ENCODE assay signal across 11 cellular contexts in genomic region chr21:34996304-34997081, GRCh38. TPM values are rescaled to one million over a fixed set of nuclear protein-coding genes. Genes with fewer than 3 reads are reported as not detected.
DNase-seq lines count a peak whose midpoint lies in the region; ATAC-seq and TF ChIP-seq lines count a peak whose summit lies in the region.
"Had no signal": no experiment of that assay in that cellular context is flagged by ENCODE, and none has a peak within 500 bp of the region (broad histone marks: within the 10 kb centered on the region; RNA-seq: fewer than 3 reads in every experiment).

No MANE protein-coding gene starts in this region.

- CTCF ChIA-PET in activated CD4-positive, alpha-beta T cell treated with anti-CD3 and anti-CD28 coated beads for 36 hours (lab: Charles Lee) = interaction anchor here (0.9 to 1.4 kb wide), 3 partner anchors 9 to 29 kb away, joined by 3 to 6 read pairs (median 4); no protein-coding TSS in a partner anchor

- peak overlapping the region; percentile 74 for H3K27ac Mint-ChIP-seq in activated CD4-positive, alpha-beta T cell treated with anti-CD3 and anti-CD28 coated beads for 36 hours

- DNase-seq in activated CD4-positive, alpha-beta T cell treated with anti-CD3 and anti-CD28 coated beads for 36 hours = peak; percentile 55
- no peak for DNase-seq in activated CD4-positive, alpha-beta T cell treated with anti-CD3 and anti-CD28 coated beads, Interleukin-2, amount 50 U/mL, for 1 hour
- peak; percentile 55 for DNase-seq in OCI-M1 (lab: John Stamatoyannopoulos, UW)
- peak; percentile 81 for DNase-seq in fibroblast of pulmonary artery (ENCODE audit: low read depth)
- DNase-seq in GDM1 (lab: John Stamatoyannopoulos, UW) = no peak
- DNase-seq: stimulated activated CD8-positive, alpha-beta memory T cell treated with anti-CD3 and anti-CD28 coated beads, Interleukin-4, amount 100 ng/mL, for 48 hours had no signal

- no peak overlapping the region for H3K9ac ChIP-seq in skeletal muscle tissue (ENCODE audit: low read depth in 1 of 3, low read length in 3 of 3)
- H3K9ac ChIP-seq: parathyroid adenoma had no signal

- H3K4me3 Mint-ChIP-seq in activated CD4-positive, alpha-beta T cell treated with anti-CD3 and anti-CD28 coated beads for 36 hours = peak overlapping the region; percentile 13

- H3K27me3 Mint-ChIP-seq in activated CD4-positive, alpha-beta T cell treated with anti-CD3 and anti-CD28 coated beads for 36 hours = no peaks in the 10 kb centered on the region

- H3K4me1 ChIP-seq in skeletal muscle tissue (ENCODE audit: control insufficient read depth in 3 of 3, insufficient read depth in 3 of 3, low read length in 3 of 3) = peaks cover 16 to 45% (median 34%) of the 10 kb centered on the region in 3 donors
- H3K4me1 ChIP-seq: parathyroid adenoma had no signal

- intact Hi-C loops in activated CD4-positive, alpha-beta T cell treated with anti-CD3 and anti-CD28 coated beads for 36 hours (cut with DNase I, micrococcal nuclease) = no loop called here

- peak; percentile 49 for ATAC-seq in activated CD4-positive, alpha-beta T cell treated with anti-CD3 and anti-CD28 coated beads for 36 hours
- no peak for ATAC-seq in GM21619 (IDR thresholded peaks at IDR 0.05; ENCODE audit: unreplicated experiment)
- no peak for ATAC-seq in GM21381 (IDR thresholded peaks at IDR 0.05; ENCODE audit: unreplicated experiment)

- H3K9me3 ChIP-seq in skeletal muscle tissue (ENCODE audit: control insufficient read depth in 3 of 3, low read length in 3 of 3) = no peaks in the 10 kb centered on the region

- H3K9me3 Mint-ChIP-seq in activated CD4-positive, alpha-beta T cell treated with anti-CD3 and anti-CD28 coated beads for 36 hours (ENCODE audit: low read depth) = no peaks in the 10 kb centered on the region

- H3K4me3 ChIP-seq in fibroblast of pulmonary artery (replicated peaks; ENCODE audit: low read depth, low read length) (no peak overlapping the region), skeletal muscle tissue (ENCODE audit: low read length in 3 of 3) (no peak overlapping the region)
- H3K4me3 ChIP-seq: coronary artery had no signal

- H3K36me3 Mint-ChIP-seq in activated CD4-positive, alpha-beta T cell treated with anti-CD3 and anti-CD28 coated beads for 36 hours (ENCODE audit: low read depth) = peaks cover 20% of the 10 kb centered on the region

- TF ChIP-seq CTCF in fibroblast of pulmonary artery (IDR thresholded peaks at IDR 0.05; ENCODE audit: low read length, missing control alignments) = no peak

- no peaks in the 10 kb centered on the region for H3K27me3 ChIP-seq in skeletal muscle tissue (ENCODE audit: control insufficient read depth in 3 of 3, insufficient read depth in 3 of 3, low read length in 3 of 3)

- H3K4me1 Mint-ChIP-seq in activated CD4-positive, alpha-beta T cell treated with anti-CD3 and anti-CD28 coated beads for 36 hours = peaks cover 75% of the 10 kb centered on the region

- H3K36me3 ChIP-seq in skeletal muscle tissue (ENCODE audit: control insufficient read depth in 3 of 3, insufficient read depth in 3 of 3, low read length in 3 of 3) = no peaks in the 10 kb centered on the region

- POLR2A ChIA-PET in activated CD4-positive, alpha-beta T cell treated with anti-CD3 and anti-CD28 coated beads for 36 hours (lab: Charles Lee) = no interaction called here

- peak overlapping the region; percentile 46 for H3K27ac ChIP-seq in skeletal muscle tissue (ENCODE audit: low read depth, low read length)
- H3K27ac ChIP-seq: parathyroid adenoma had no signal

RNA-seq across cellular contexts. Expression of gene RUNX1, which starts 52.6 kb away (rescaled TPM):
- 10 to 100 TPM; 49.5 to 58.8 TPM for total RNA-seq in activated CD4-positive, alpha-beta T cell treated with anti-CD3 and anti-CD28 coated beads for 36 hours
- total RNA-seq in skeletal muscle tissue = 7.8 TPM

Comparison
In these comparisons a context has a peak if more than half of its experiments do, and no peak if none do; other contexts are left out.
1. DNase-seq: peak in activated CD4-positive, alpha-beta T cell treated with anti-CD3 and anti-CD28 coated beads for 36 hours (single experiment), OCI-M1 (single experiment) and fibroblast of pulmonary artery (single experiment); none in activated CD4-positive, alpha-beta T cell treated with anti-CD3 and anti-CD28 coated beads, Interleukin-2, amount 50 U/mL, for 1 hour (single experiment) and GDM1 (single experiment).